In genomic region chr5:112996830-112997374, GRCh38 we compare ENCODE assay signal across 23 cellular contexts. TPM values are rescaled to one million over a fixed set of nuclear protein-coding genes. Genes with fewer than 3 reads are reported as not detected.
DNase-seq lines count a peak whose midpoint lies in the region; ATAC-seq, FAIRE-seq and TF ChIP-seq lines count a peak whose summit lies in the region.
"Had no signal": no experiment of that assay in that cellular context is flagged by ENCODE, and none has a peak within 500 bp of the region (broad histone marks: within the 10 kb centered on the region; RNA-seq: fewer than 3 reads in every experiment).

No MANE protein-coding gene starts in this region.

- no TSS peak for BruUV-seq in K562 (replicated peaks; lab: Mats Ljungman, UMichigan)

- no peaks in the 10 kb centered on the region for H3K9me3 Mint-ChIP-seq in stimulated activated memory B cell treated with anti-CD40 and anti-IgM and Interleukin-4, amounts not matched to agents 10 μg/mL and 1 μg/mL and 100 μg/mL, for 72 hours
- H3K9me3 Mint-ChIP-seq: CD4-positive, alpha-beta memory T cell had no signal

- no peak overlapping the region for H3K4me2 ChIP-seq in K562 (ENCODE audit: insufficient read depth, low read length)
- H3K4me2 ChIP-seq: A549, PC-9 had no signal

- H2AFZ ChIP-seq in K562 (ENCODE audit: low read depth, low read length) = no peak overlapping the region
- H2AFZ ChIP-seq: PC-9 had no signal

- in situ Hi-C loops in K562 (cut with MboI) = no loop called here

- DNase-seq in H54 (ENCODE audit: insufficient read length, low spot score) (no peak), K562 (ENCODE audit: extremely low read depth in 1 of 4, low spot score in 3 of 4) (no peak), fibroblast of the aortic adventitia (ENCODE audit: low read depth) (peak; percentile 25), mucosa of gallbladder (ENCODE audit: low spot score) (no peak), T-helper 1 cell (no peak), body of pancreas (no peak), left lung (no peak)
- DNase-seq: C1 segment of cervical spinal cord; CD4-positive, alpha-beta memory T cell; COR-L47; H7; KBM-7; MG63; NCI-H1105 treated with DMSO at 0.1 percent for 48 hours; NCI-H146; NCI-H1930; NCI-H526; NCI-H82; PC-9; SJCRH30 had no signal

- TF ChIP-seq POLR2A in H54 (IDR thresholded peaks at IDR 0.05; ENCODE audit: low read depth, low read length) (no peak), K562 (conservative IDR thresholded peaks at IDR 0.05) (no peak), body of pancreas (IDR thresholded peaks at IDR 0.05) (no peak)

- CTCF ChIA-PET in K562 (lab: Yijun Ruan, JAX; ENCODE audit: low intra/inter-chr PET ratio) = interaction anchor here (0.6 kb wide), 1 partner anchor 197 kb away, joined by 3 read pairs; no protein-coding TSS in a partner anchor

- H3K79me2 ChIP-seq in K562 (ENCODE audit: control insufficient read depth, insufficient read depth, low read length) = peaks cover 46% of the 10 kb centered on the region

- no peaks in the 10 kb centered on the region for H3K9me3 ChIP-seq in K562 (replicated peaks; ENCODE audit: control insufficient read depth, insufficient read depth, low read depth, low read length)
- no peaks in the 10 kb centered on the region for H3K9me3 ChIP-seq in body of pancreas
- H3K9me3 ChIP-seq in left lung = no peaks in the 10 kb centered on the region
- H3K9me3 ChIP-seq: A549, MG63, SJCRH30 had no signal

- POLR2A ChIA-PET in K562 (lab: Yijun Ruan, JAX) = interaction anchor here (1.0 to 1.1 kb wide), 2 partner anchors 10 to 12 kb away, joined by 3 to 6 read pairs; no protein-coding TSS in a partner anchor

- H3K36me3 ChIP-seq in K562 (ENCODE audit: control insufficient read depth, insufficient read depth, low read length) = peaks cover 78% of the 10 kb centered on the region
- no peaks in the 10 kb centered on the region for H3K36me3 ChIP-seq in body of pancreas (replicated peaks in 1 of 2; ENCODE audit: insufficient read depth in 1 of 2, low read depth in 2 of 2)
- peaks cover 0 to 57% of the 10 kb centered on the region in 2 donors for H3K36me3 ChIP-seq in left lung

- peak; percentile 74 for FAIRE-seq in H54 (lab: Jason Lieb, UNC)
- FAIRE-seq in K562 (lab: Jason Lieb, UNC) = no peak
- FAIRE-seq: A549, HepG2 had no signal

- H3K27ac Mint-ChIP-seq in stimulated activated memory B cell treated with anti-CD40 and anti-IgM and Interleukin-4, amounts not matched to agents 10 μg/mL and 1 μg/mL and 100 μg/mL, for 72 hours = peak overlapping the region; percentile 51

- intact Hi-C loops in K562 (cut with micrococcal nuclease) = loop anchor here (1.0 to 2.0 kb wide), 4 partner anchors 74 to 610 kb away; no protein-coding TSS in a partner anchor
- intact Hi-C loops in body of pancreas (cut with DNase I) = no loop called here
- intact Hi-C loops in left lung (cut with DNase I) = loop anchor here in 1 of 2 donors (5.0 to 10.0 kb wide), 2 partner anchors 338 to 515 kb away; partner anchors contain the start of gene YTHDC2

- H4K20me1 ChIP-seq in K562 (replicated peaks; ENCODE audit: control insufficient read depth, insufficient read depth, low read length) = no peaks in the 10 kb centered on the region

- H3K27me3 Mint-ChIP-seq in stimulated activated memory B cell treated with anti-CD40 and anti-IgM and Interleukin-4, amounts not matched to agents 10 μg/mL and 1 μg/mL and 100 μg/mL, for 72 hours = no peaks in the 10 kb centered on the region
- H3K27me3 Mint-ChIP-seq: CD4-positive, alpha-beta memory T cell had no signal

- WGBS in K562 (ENCODE audit: insufficient coverage, low coverage, missing lambda C conversion rate) = 79% methylated on average over 4 of the region's 4 CpGs
- 86 to 88% methylated on average over 4 of the region's 4 CpGs for WGBS in body of pancreas, 2 donors

- H3K9me1 ChIP-seq in K562 (ENCODE audit: control insufficient read depth, insufficient read depth, low read length) = no peaks in the 10 kb centered on the region

- H3K4me1 ChIP-seq in K562 (replicated peaks in 1 of 2; ENCODE audit: control insufficient read depth in 2 of 2, insufficient read depth in 2 of 2, low read length in 2 of 2) (no peaks in the 10 kb centered on the region), body of pancreas (no peaks in the 10 kb centered on the region), left lung (peaks cover 0 to 8% of the 10 kb centered on the region in 2 donors)
- H3K4me1 ChIP-seq: A549 had no signal

- H3K27ac ChIP-seq in K562 (ENCODE audit: extremely low read depth, low read depth, low read length) = no peak overlapping the region
- H3K27ac ChIP-seq in body of pancreas = no peak overlapping the region
- H3K27ac ChIP-seq in left lung = no peak overlapping the region
- H3K27ac ChIP-seq: A549, PC-9, SJCRH30 had no signal

- H3K27me3 ChIP-seq in K562 (ENCODE audit: control insufficient read depth in 2 of 2, insufficient read depth in 2 of 2, low read length in 2 of 2) (no peaks in the 10 kb centered on the region), body of pancreas (no peaks in the 10 kb centered on the region), left lung (no peaks in the 10 kb centered on the region)
- H3K27me3 ChIP-seq: MG63, SJCRH30 had no signal

- no peak for TF ChIP-seq EP300 in K562 (IDR thresholded peaks at IDR 0.05; ENCODE audit: low read length)

- no peak overlapping the region for H3K4me3 Mint-ChIP-seq in stimulated activated memory B cell treated with anti-CD40 and anti-IgM and Interleukin-4, amounts not matched to agents 10 μg/mL and 1 μg/mL and 100 μg/mL, for 72 hours

- ATAC-seq in K562 (no peak), body of pancreas (no peak), left lung (no peak)
- ATAC-seq in stimulated activated memory B cell treated with anti-CD40 and anti-IgM and Interleukin-4, amounts not matched to agents 10 μg/mL and 1 μg/mL and 100 μg/mL, for 72 hours = no peak

- TF ChIP-seq CTCF in K562 (IDR thresholded peaks at IDR 0.05 in 2 of 3, conservative IDR thresholded peaks at IDR 0.05 in 1 of 3; ENCODE audit: insufficient read depth in 2 of 3, low read depth in 1 of 3, low read length in 3 of 3) (no peak), fibroblast of the aortic adventitia (IDR thresholded peaks at IDR 0.05; ENCODE audit: insufficient read depth, low read length) (no peak), body of pancreas (IDR thresholded peaks at IDR 0.05) (no peak), left lung (IDR thresholded peaks at IDR 0.05) (no peak)

- H3K4me1 Mint-ChIP-seq in stimulated activated memory B cell treated with anti-CD40 and anti-IgM and Interleukin-4, amounts not matched to agents 10 μg/mL and 1 μg/mL and 100 μg/mL, for 72 hours = peaks cover 29% of the 10 kb centered on the region

- no peak overlapping the region for H3K4me3 ChIP-seq in K562
- H3K4me3 ChIP-seq in fibroblast of the aortic adventitia (ENCODE audit: low read depth, low read length) = no peak overlapping the region
- no peak overlapping the region for H3K4me3 ChIP-seq in body of pancreas
- no peak overlapping the region for H3K4me3 ChIP-seq in left lung
- H3K4me3 ChIP-seq: A549, MG63, PC-9, SJCRH30 had no signal

- no peak overlapping the region for H3K9ac ChIP-seq in K562 (ENCODE audit: insufficient read depth in 1 of 2, low read depth in 2 of 2, low read length in 2 of 2)

- peaks cover 32% of the 10 kb centered on the region for H3K36me3 Mint-ChIP-seq in stimulated activated memory B cell treated with anti-CD40 and anti-IgM and Interleukin-4, amounts not matched to agents 10 μg/mL and 1 μg/mL and 100 μg/mL, for 72 hours

- no peak for TF ChIP-seq RAD21 in K562 (CRISPR knock-in tag; conservative IDR thresholded peaks at IDR 0.05 in 1 of 2, IDR thresholded peaks at IDR 0.05 in 1 of 2)

RNA-seq across cellular contexts. Expression of gene DCP2, which starts 20.3 kb away (rescaled TPM):
- total RNA-seq in K562 (2011; cell fraction: chromatin; rRNA removed; ENCODE audit: low replicate concordance) = 114 and 176 TPM in 2 replicates
- total RNA-seq in K562 (2011; cell fraction: nucleolus; rRNA removed) = 54.0 and 57.9 TPM in 2 replicates
- total RNA-seq in K562 (2011; cell fraction: nucleoplasm; rRNA removed) = 61.2 and 112 TPM in 2 replicates
- total RNA-seq in K562 (2014; rRNA removed) = 71.8 and 75.6 TPM in 2 replicates
- total RNA-seq in K562 (2014; rRNA removed; fragmentation: Illumina TruSeq; extraction: Trizol) = 96.8 and 120 TPM in 2 replicates
- total RNA-seq in K562 (2015; rRNA removed; fragmentation: Illumina TruSeq; extraction: Trizol) = 69.4 and 76.0 TPM in 2 replicates
- 109 and 111 TPM in 2 replicates for total RNA-seq in K562 (2021)
- 22.8 and 40.4 TPM in 2 replicates for polyA plus RNA-seq in K562 (2011; rRNA removed)
- polyA plus RNA-seq in K562 (2011; cell fraction: cytosol; rRNA removed) = 20.4 and 29.5 TPM in 2 replicates
- 26.7 and 36.5 TPM in 2 replicates for polyA plus RNA-seq in K562 (2011; cell fraction: nucleus; rRNA removed)
- 24.0 and 28.2 TPM in 2 replicates for polyA plus RNA-seq in K562 (2012)
- 41.4 and 46.7 TPM in 2 replicates for polyA plus RNA-seq in K562 (2014; fragmentation: Illumina TruSeq; extraction: Trizol)
- polyA plus RNA-seq in K562 (2014; fragmentation: Nextera tagmentation; extraction: Ambion mirVana) = 10 to 100 TPM; 25.9 to 36.8 TPM
- polyA plus RNA-seq in K562 (2014; rRNA removed) = 25.9 and 38.0 TPM in 2 replicates
- 134 and 161 TPM in 2 replicates for polyA minus RNA-seq in K562 (2011; rRNA and poly(A)+ RNA removed)
- polyA minus RNA-seq in K562 (2011; cell fraction: cytosol; rRNA and poly(A)+ RNA removed) = 33.9 and 43.4 TPM in 2 replicates
- polyA minus RNA-seq in K562 (2011; cell fraction: nucleus; rRNA and poly(A)+ RNA removed) = 78.6 and 97.4 TPM in 2 replicates
- total RNA-seq in fibroblast of the aortic adventitia (ENCODE audit: low replicate concordance) = 34.4 and 112 TPM in 2 replicates
- total RNA-seq in mucosa of gallbladder = 42.5 TPM
- total RNA-seq in body of pancreas = 10 to 100 TPM; 11.2 to 12.5 TPM
- 10 to 100 TPM; 55.8 to 72.4 TPM for total RNA-seq in left lung
